In the genomic region with DNA sequence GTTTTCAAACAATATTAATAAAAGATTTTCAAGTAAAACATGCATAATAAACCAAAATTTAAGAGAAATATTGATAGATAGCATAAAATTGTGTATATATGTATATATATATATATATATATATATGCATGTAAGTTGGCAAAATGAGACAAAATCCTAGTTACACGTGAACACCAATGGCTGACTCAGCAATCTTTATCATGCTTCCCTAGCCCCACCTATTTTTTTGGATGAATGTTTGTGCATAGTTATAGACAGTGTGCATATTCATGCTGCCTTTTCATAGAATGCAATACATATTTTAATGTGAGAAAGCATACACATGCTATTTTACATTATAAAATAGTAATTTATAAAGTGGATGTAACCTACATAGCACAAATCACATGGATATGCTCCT, we compare ENCODE assay signal across 3 cellular contexts.
TF ChIP-seq lines count a peak whose summit lies in the region.

No MANE protein-coding gene starts in this region.

TF ChIP-seq in A549, 52 proteins besides CTCF, POLR2A, EP300 and RAD21:
- TF ChIP-seq, protein P1, sequence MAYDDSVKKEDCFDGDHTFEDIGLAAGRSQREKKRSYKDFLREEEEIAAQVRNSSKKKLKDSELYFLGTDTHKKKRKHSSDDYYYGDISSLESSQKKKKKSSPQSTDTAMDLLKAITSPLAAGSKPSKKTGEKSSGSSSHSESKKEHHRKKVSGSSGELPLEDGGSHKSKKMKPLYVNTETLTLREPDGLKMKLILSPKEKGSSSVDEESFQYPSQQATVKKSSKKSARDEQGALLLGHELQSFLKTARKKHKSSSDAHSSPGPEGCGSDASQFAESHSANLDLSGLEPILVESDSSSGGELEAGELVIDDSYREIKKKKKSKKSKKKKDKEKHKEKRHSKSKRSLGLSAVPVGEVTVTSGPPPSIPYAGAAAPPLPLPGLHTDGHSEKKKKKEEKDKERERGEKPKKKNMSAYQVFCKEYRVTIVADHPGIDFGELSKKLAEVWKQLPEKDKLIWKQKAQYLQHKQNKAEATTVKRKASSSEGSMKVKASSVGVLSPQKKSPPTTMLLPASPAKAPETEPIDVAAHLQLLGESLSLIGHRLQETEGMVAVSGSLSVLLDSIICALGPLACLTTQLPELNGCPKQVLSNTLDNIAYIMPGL (CRISPR knock-in tag; IDR thresholded peaks at IDR 0.05; ENCODE audit: borderline replicate concordance): no peak
- no peak for TF ChIP-seq ZNF302 (CRISPR knock-in tag; IDR thresholded peaks at IDR 0.05)
- TF ChIP-seq MAFK (IDR thresholded peaks at IDR 0.05; ENCODE audit: partially characterized antibody): peak; percentile 64
- no peak for TF ChIP-seq HOXB13 (CRISPR knock-in tag; IDR thresholded peaks at IDR 0.05; ENCODE audit: low read depth)
- TF ChIP-seq, protein P2, sequence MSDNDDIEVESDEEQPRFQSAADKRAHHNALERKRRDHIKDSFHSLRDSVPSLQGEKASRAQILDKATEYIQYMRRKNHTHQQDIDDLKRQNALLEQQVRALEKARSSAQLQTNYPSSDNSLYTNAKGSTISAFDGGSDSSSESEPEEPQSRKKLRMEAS (IDR thresholded peaks at IDR 0.05): no peak
- no peak for TF ChIP-seq RCOR1 (IDR thresholded peaks at IDR 0.05; ENCODE audit: low read depth, low read length)
- no peak for TF ChIP-seq SMC3 (IDR thresholded peaks at IDR 0.05)
- TF ChIP-seq, protein P3, sequence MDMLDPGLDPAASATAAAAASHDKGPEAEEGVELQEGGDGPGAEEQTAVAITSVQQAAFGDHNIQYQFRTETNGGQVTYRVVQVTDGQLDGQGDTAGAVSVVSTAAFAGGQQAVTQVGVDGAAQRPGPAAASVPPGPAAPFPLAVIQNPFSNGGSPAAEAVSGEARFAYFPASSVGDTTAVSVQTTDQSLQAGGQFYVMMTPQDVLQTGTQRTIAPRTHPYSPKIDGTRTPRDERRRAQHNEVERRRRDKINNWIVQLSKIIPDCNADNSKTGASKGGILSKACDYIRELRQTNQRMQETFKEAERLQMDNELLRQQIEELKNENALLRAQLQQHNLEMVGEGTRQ (IDR thresholded peaks at IDR 0.05): no peak
- TF ChIP-seq SREBF2 (IDR thresholded peaks at IDR 0.05): no peak

TF ChIP-seq in IMR-90, 13 proteins besides CTCF, POLR2A, EP300 and RAD21:
- TF ChIP-seq SMC3 (IDR thresholded peaks at IDR 0.05; ENCODE audit: low read depth, low read length) (no peak), BHLHE40 (IDR thresholded peaks at IDR 0.05; ENCODE audit: low read depth, low read length) (no peak), MAFK (IDR thresholded peaks at IDR 0.05; ENCODE audit: low read depth, low read length) (peak; percentile 82), CHD1 (IDR thresholded peaks at IDR 0.05; ENCODE audit: low read depth, low read length) (no peak)

TF ChIP-seq in H1, 55 proteins besides CTCF, POLR2A, EP300 and RAD21:
- TF ChIP-seq MAFK (IDR thresholded peaks at IDR 0.05; ENCODE audit: low read depth, low read length) (peak; percentile 64), SIRT6 (IDR thresholded peaks at IDR 0.05; ENCODE audit: low read length) (no peak)
TF ChIP-seq in H1: peak in this region for 1.
